In the genomic region with DNA sequence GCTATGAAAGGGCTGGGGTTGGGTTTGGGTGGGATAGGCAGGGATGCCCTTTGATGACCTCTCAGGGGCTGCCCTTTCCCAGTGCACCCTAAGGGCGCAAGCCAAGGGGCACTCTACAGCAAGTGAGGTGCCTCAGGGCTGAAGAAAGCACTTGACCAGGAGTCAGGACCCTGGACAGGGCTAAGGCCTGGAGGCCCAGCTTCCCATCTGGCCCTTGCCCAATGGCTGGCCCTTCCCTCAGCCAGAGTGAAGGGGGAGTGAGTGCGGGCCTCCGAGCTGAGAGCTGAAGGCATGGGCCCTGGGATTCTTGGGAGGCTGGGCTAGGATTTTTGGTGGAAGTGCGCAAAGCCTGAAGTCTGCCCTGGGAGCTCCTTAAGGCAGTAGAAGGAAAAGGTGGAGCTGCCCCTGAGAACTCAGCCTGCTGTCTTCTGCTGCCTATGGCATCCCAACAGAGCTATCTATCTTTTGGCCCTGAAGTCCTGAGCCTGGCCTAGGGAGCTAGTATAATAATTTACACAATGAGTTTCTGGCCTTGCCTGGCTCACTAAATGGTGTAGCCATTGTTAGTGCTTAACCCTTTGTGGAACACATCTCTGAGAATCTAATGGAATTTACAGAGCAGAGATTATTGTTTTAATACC, we compare ENCODE assay signal across 10 cellular contexts. TPM values are rescaled to one million over a fixed set of nuclear protein-coding genes. Genes with fewer than 3 reads are reported as not detected.
A peak's percentile ranks its signal among the peaks of the same experiment; 100 is the strongest.
DNase-seq lines count a peak whose midpoint lies in the region; ATAC-seq and TF ChIP-seq lines count a peak whose summit lies in the region.
"Had no signal": no experiment of that assay in that cellular context is flagged by ENCODE, and none has a peak within 500 bp of the region (broad histone marks: within the 10 kb centered on the region; RNA-seq: fewer than 3 reads in every experiment).

No MANE protein-coding gene starts in this region.

- 0 out of 2 replicates have a peak, but pooled peaks have one; percentile 3 for TF ChIP-seq RAD21 in Ishikawa (IDR thresholded peaks at IDR 0.05; ENCODE audit: low read depth)

- H3K4me3 ChIP-seq in neural progenitor cell (no peak overlapping the region), MM.1S (ENCODE audit: low read length) (no peak overlapping the region)

- H3K36me3 ChIP-seq in neural progenitor cell (no peaks in the 10 kb centered on the region), MM.1S (replicated peaks; ENCODE audit: insufficient read depth, low read length) (no peaks in the 10 kb centered on the region)

- no peak overlapping the region for H3K9ac ChIP-seq in neural progenitor cell
- no peak overlapping the region for H3K9ac ChIP-seq in MM.1S (ENCODE audit: low read length)

- no peak for TF ChIP-seq CTCF in neural progenitor cell (IDR thresholded peaks at IDR 0.05)
- TF ChIP-seq CTCF in MM.1S (IDR thresholded peaks at IDR 0.05; ENCODE audit: low read length): no peak

- no peaks in the 10 kb centered on the region for H3K36me3 Mint-ChIP-seq in neural progenitor cell

- H4K20me1 ChIP-seq in neural progenitor cell (ENCODE audit: low read depth) (peaks cover 2% of the 10 kb centered on the region), MM.1S (ENCODE audit: insufficient read depth, low read length) (no peaks in the 10 kb centered on the region)

- no peak overlapping the region for H3K4me3 Mint-ChIP-seq in neural progenitor cell

- no peaks in the 10 kb centered on the region for H3K9me3 Mint-ChIP-seq in neural progenitor cell
- H3K9me3 Mint-ChIP-seq: activated T-helper 2 cell treated with anti-CD3 and anti-CD28 coated beads, Interferon-gamma antibody, Interleukin-2, Interleukin-4, amounts not matched to agents 10 μg/mL and 5 μg/mL and 100 μg/mL, durations not matched to agents 14 hours and 24 hours and 36 hours had no signal

- peaks cover 22% of the 10 kb centered on the region for H3F3A ChIP-seq in neural progenitor cell (ENCODE audit: low read depth)
- H3F3A ChIP-seq in MM.1S (ENCODE audit: insufficient read depth, low read length): no peaks in the 10 kb centered on the region

- no peaks in the 10 kb centered on the region for H3K9me3 ChIP-seq in neural progenitor cell (ENCODE audit: low read depth)
- H3K9me3 ChIP-seq in MM.1S (replicated peaks; ENCODE audit: insufficient read depth, low read length): no peaks in the 10 kb centered on the region

- TF ChIP-seq POLR2A in GM18505 (IDR thresholded peaks at IDR 0.05; ENCODE audit: borderline replicate concordance, extremely low read depth, insufficient read depth, insufficient read length): no peak

- H3K27me3 ChIP-seq in neural progenitor cell: no peaks in the 10 kb centered on the region
- no peaks in the 10 kb centered on the region for H3K27me3 ChIP-seq in MM.1S (replicated peaks; ENCODE audit: insufficient read depth, low read length)

- ATAC-seq in esophagus mucosa: no peak
- no peak for ATAC-seq in HG03097 (IDR thresholded peaks at IDR 0.05; ENCODE audit: low FRiP score, unreplicated experiment)
- no peak for ATAC-seq in GM18505 (IDR thresholded peaks at IDR 0.05; ENCODE audit: unreplicated experiment)

- DNase-seq in ELF-1 (ENCODE audit: low read depth, low spot score) (peak; percentile 83), dermis blood vessel endothelial cell (peak; percentile 68), neural progenitor cell (ENCODE audit: low spot score) (peak; percentile 94), MM.1S (no peak)
- DNase-seq: NCI-H774 had no signal

- peaks cover 10% of the 10 kb centered on the region for H3K4me1 Mint-ChIP-seq in neural progenitor cell

- TF ChIP-seq EP300 in Ishikawa (IDR thresholded peaks at IDR 0.05; ENCODE audit: borderline replicate concordance): no peak

- H2AFZ ChIP-seq in neural progenitor cell (replicated peaks) (no peak overlapping the region), MM.1S (ENCODE audit: low read length) (no peak overlapping the region)

- no peak overlapping the region for H3K27ac ChIP-seq in neural progenitor cell
- no peak overlapping the region for H3K27ac ChIP-seq in MM.1S (ENCODE audit: low read length)

- H3K79me2 ChIP-seq in neural progenitor cell (ENCODE audit: low read depth) (no peaks in the 10 kb centered on the region), MM.1S (ENCODE audit: low read length) (no peaks in the 10 kb centered on the region)

- H3K4me2 ChIP-seq in neural progenitor cell: no peak overlapping the region
- no peak overlapping the region for H3K4me2 ChIP-seq in MM.1S (ENCODE audit: low read depth, low read length)

- H3K27me3 Mint-ChIP-seq in neural progenitor cell (ENCODE audit: insufficient read depth, low read depth): peaks cover 9% of the 10 kb centered on the region

- H3K27ac Mint-ChIP-seq in neural progenitor cell: no peak overlapping the region

- H3K4me1 ChIP-seq in neural progenitor cell (peaks cover 17% of the 10 kb centered on the region), MM.1S (ENCODE audit: low read length) (no peaks in the 10 kb centered on the region)

- H3K9me2 ChIP-seq in MM.1S (replicated peaks; ENCODE audit: insufficient read depth, low read length): no peaks in the 10 kb centered on the region

TF ChIP-seq in Ishikawa, 13 proteins besides CTCF, POLR2A, EP300 and RAD21:
- TF ChIP-seq, protein P1, sequence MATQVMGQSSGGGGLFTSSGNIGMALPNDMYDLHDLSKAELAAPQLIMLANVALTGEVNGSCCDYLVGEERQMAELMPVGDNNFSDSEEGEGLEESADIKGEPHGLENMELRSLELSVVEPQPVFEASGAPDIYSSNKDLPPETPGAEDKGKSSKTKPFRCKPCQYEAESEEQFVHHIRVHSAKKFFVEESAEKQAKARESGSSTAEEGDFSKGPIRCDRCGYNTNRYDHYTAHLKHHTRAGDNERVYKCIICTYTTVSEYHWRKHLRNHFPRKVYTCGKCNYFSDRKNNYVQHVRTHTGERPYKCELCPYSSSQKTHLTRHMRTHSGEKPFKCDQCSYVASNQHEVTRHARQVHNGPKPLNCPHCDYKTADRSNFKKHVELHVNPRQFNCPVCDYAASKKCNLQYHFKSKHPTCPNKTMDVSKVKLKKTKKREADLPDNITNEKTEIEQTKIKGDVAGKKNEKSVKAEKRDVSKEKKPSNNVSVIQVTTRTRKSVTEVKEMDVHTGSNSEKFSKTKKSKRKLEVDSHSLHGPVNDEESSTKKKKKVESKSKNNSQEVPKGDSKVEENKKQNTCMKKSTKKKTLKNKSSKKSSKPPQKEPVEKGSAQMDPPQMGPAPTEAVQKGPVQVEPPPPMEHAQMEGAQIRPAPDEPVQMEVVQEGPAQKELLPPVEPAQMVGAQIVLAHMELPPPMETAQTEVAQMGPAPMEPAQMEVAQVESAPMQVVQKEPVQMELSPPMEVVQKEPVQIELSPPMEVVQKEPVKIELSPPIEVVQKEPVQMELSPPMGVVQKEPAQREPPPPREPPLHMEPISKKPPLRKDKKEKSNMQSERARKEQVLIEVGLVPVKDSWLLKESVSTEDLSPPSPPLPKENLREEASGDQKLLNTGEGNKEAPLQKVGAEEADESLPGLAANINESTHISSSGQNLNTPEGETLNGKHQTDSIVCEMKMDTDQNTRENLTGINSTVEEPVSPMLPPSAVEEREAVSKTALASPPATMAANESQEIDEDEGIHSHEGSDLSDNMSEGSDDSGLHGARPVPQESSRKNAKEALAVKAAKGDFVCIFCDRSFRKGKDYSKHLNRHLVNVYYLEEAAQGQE (IDR thresholded peaks at IDR 0.05; ENCODE audit: low read depth): peak; percentile 96
- TF ChIP-seq ZBTB7A (IDR thresholded peaks at IDR 0.05; ENCODE audit: low read depth) (no peak), NFIC (IDR thresholded peaks at IDR 0.05) (peak; percentile 65), CEBPB (IDR thresholded peaks at IDR 0.05) (0 out of 2 replicates have a peak, but pooled peaks have one; percentile 7)

RNA-seq across cellular contexts. Expression of a gene that starts 16.4 kb away (rescaled TPM):
- total RNA-seq in dermis blood vessel endothelial cell (23.3 and 31.7 TPM in 2 replicates), neural progenitor cell (ENCODE audit: low replicate concordance) (1.7 and 2.3 TPM in 2 replicates), esophagus mucosa (12.9 TPM)
